1 cellular context compared by ENCODE assay signal in genomic region chr4:169283114-169283509, GRCh38.
A peak's percentile ranks its signal among the peaks of the same experiment; 100 is the strongest.
TF ChIP-seq lines count a peak whose summit lies in the region.

No MANE protein-coding gene starts in this region.

TF ChIP-seq in SK-N-SH, 30 proteins besides CTCF, POLR2A, EP300 and RAD21 (continued from another document):
- TF ChIP-seq REST (IDR thresholded peaks at IDR 0.05; ENCODE audit: low read depth, low read length) (no peak), PBX3 (IDR thresholded peaks at IDR 0.05) (peak; percentile 88), JUND (IDR thresholded peaks at IDR 0.05) (peak; percentile 91), GATA2 (CRISPR knock-in tag; IDR thresholded peaks at IDR 0.05) (no peak), FOXJ3 (CRISPR knock-in tag; IDR thresholded peaks at IDR 0.05) (no peak), SMC3 (IDR thresholded peaks at IDR 0.05; ENCODE audit: low read depth, low read length) (no peak), YY1 (IDR thresholded peaks at IDR 0.05; ENCODE audit: low read depth) (0 out of 2 replicates have a peak, but pooled peaks have one; percentile 30), TEAD4 (IDR thresholded peaks at IDR 0.05; ENCODE audit: borderline replicate concordance, insufficient read depth) (peak; percentile 78; the same call in 1 of the 2 replicates), USF1 (IDR thresholded peaks at IDR 0.05; ENCODE audit: borderline replicate concordance, low read depth) (no peak), MAX (IDR thresholded peaks at IDR 0.05; ENCODE audit: low read depth) (peak; percentile 82), TCF12 (IDR thresholded peaks at IDR 0.05) (peak; percentile 91), EZH2phosphoT487 (IDR thresholded peaks at IDR 0.05; ENCODE audit: borderline replicate concordance, low read depth) (no peak), MEF2A (IDR thresholded peaks at IDR 0.05; ENCODE audit: borderline replicate concordance, low read depth) (peak; percentile 39; the same call in 1 of the 2 replicates), FOSL2 (IDR thresholded peaks at IDR 0.05; ENCODE audit: borderline replicate concordance, low read depth) (peak; percentile 91), ELF1 (IDR thresholded peaks at IDR 0.05) (no peak), NFIC (IDR thresholded peaks at IDR 0.05; ENCODE audit: borderline replicate concordance) (peak; percentile 95), RCOR1 (IDR thresholded peaks at IDR 0.05; ENCODE audit: low read length) (no peak), ZBTB33 (IDR thresholded peaks at IDR 0.05; ENCODE audit: borderline replicate concordance, low read depth) (peak; percentile 64; the same call in 1 of the 2 replicates), RFX5 (IDR thresholded peaks at IDR 0.05; ENCODE audit: low read length) (no peak)
